2 cellular contexts compared by ENCODE assay signal in the genomic region with DNA sequence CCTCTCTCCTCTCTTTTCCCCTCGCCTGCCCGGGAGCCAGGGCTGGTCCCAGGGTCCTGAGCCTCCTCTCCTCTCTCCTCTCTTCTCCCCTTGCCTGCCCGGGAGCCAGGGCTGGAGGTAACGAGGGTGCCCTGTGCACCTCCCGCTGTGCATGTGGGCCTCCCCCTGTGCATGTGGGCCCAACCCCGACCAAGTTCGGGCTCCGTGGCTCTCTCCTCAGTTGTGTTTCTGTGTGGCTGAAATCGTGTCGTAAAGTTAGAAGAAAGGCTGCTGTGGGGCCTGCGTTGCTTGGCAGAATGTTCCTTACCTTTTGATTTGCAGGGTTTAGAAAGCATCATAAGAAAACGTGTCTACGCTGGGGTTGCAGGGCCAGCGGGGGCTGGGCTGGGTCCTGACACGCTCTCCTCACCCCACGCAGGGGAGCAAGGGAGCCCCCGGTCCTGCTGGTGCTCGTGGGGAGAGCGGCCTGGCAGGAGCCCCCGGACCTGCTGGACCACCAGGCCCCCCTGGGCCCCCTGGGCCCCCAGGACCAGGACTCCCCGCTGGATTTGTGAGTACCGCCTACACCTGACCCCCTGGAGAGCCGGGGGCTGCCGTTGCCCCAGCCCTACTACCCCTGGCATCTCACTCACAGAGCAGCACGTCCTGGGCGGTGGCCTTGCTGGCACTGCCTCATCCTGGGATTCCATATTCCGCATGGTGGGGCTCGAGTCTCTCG.
TF ChIP-seq lines count a peak whose summit lies in the region.

No MANE protein-coding gene starts in this region.

TF ChIP-seq in HEK293, 187 proteins besides CTCF, POLR2A, EP300 and RAD21:
- no peak for TF ChIP-seq ZNF221 (tag by site-specific recombination; IDR thresholded peaks at IDR 0.05; ENCODE audit: borderline replicate concordance)
- TF ChIP-seq GLIS1 (tag by site-specific recombination; IDR thresholded peaks at IDR 0.05): 0 out of 2 replicates have a peak, but pooled peaks have one; percentile 16

TF ChIP-seq in H1, 55 proteins besides CTCF, POLR2A, EP300 and RAD21:
- TF ChIP-seq CHD2 (IDR thresholded peaks at IDR 0.05; ENCODE audit: low read length) (no peak), SP4 (IDR thresholded peaks at IDR 0.05; ENCODE audit: low read length) (no peak), SIN3A (conservative IDR thresholded peaks at IDR 0.05 in 1 of 2, IDR thresholded peaks at IDR 0.05 in 1 of 2; ENCODE audit: low read depth in 1 of 2, low read length in 2 of 2) (no peak)
- TF ChIP-seq, protein P1, sequence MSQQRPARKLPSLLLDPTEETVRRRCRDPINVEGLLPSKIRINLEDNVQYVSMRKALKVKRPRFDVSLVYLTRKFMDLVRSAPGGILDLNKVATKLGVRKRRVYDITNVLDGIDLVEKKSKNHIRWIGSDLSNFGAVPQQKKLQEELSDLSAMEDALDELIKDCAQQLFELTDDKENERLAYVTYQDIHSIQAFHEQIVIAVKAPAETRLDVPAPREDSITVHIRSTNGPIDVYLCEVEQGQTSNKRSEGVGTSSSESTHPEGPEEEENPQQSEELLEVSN (IDR thresholded peaks at IDR 0.05): no peak
